ENCODE assay signal across 15 cellular contexts in genomic region chr10:98967601-98968000, GRCh38.
"Had no signal": no experiment of that assay in that cellular context is flagged by ENCODE, and none has a peak within 500 bp of the region (broad histone marks: within the 10 kb centered on the region; RNA-seq: fewer than 3 reads in every experiment).

No MANE protein-coding gene starts in this region.

- DNase-seq: amniotic stem cell; colonic mucosa; left lung; mesendoderm; occipital lobe; right cardiac atrium; spleen; stimulated activated CD4-positive, alpha-beta T cell treated with anti-CD3 and anti-CD28 coated beads, Interleukin-1b, Interleukin-23, amount 100 ng/mL, for 48 hours; stimulated activated naive CD4-positive, alpha-beta T cell treated with Interleukin-2 at 50 U/mL for 16 hours; T-helper 2 cell had no signal

- H3K27me3 Mint-ChIP-seq: progenitor cell of endocrine pancreas had no signal

- ATAC-seq: activated CD4-positive, CD25-positive, alpha-beta regulatory T cell treated with anti-CD3 and anti-CD28 coated beads, Interleukin-2, amount 50 U/mL, for 24 hours; left lung; right cardiac atrium had no signal

- H3K9me3 ChIP-seq: colonic mucosa, left lung, spleen had no signal

- H3K4me1 Mint-ChIP-seq: activated naive CD4-positive, alpha-beta T cell treated with anti-CD3 and anti-CD28 coated beads, Interleukin-2, amount 50 U/mL, for 24 hours; nephron had no signal

- H3K27ac Mint-ChIP-seq: activated naive CD4-positive, alpha-beta T cell treated with anti-CD3 and anti-CD28 coated beads, Interleukin-2, amount 50 U/mL, for 24 hours; activated T-helper 2 cell treated with anti-CD3 and anti-CD28 coated beads, Interferon-gamma antibody, Interleukin-2, Interleukin-4, amounts not matched to agents 10 μg/mL and 5 μg/mL and 100 μg/mL, durations not matched to agents 14 hours and 24 hours and 36 hours; nephron; progenitor cell of endocrine pancreas had no signal

- H3K4me3 ChIP-seq: colonic mucosa, left lung, spleen had no signal

- H3K4me3 Mint-ChIP-seq: activated naive CD4-positive, alpha-beta T cell treated with anti-CD3 and anti-CD28 coated beads, Interleukin-2, amount 50 U/mL, for 24 hours; nephron had no signal

- H3K36me3 Mint-ChIP-seq: activated naive CD4-positive, alpha-beta T cell treated with anti-CD3 and anti-CD28 coated beads, Interleukin-2, amount 50 U/mL, for 24 hours had no signal
